In genomic region chr1:44537961-44538360, GRCh38 we compare ENCODE assay signal across 20 cellular contexts.
"Had no signal": no experiment of that assay in that cellular context is flagged by ENCODE, and none has a peak within 500 bp of the region (broad histone marks: within the 10 kb centered on the region; RNA-seq: fewer than 3 reads in every experiment).

No MANE protein-coding gene starts in this region.

- H3K9me3 ChIP-seq: esophagus squamous epithelium, ovary, psoas muscle, sigmoid colon, spleen, suprapubic skin, thyroid gland, vagina had no signal

- H3K4me1 ChIP-seq: esophagus squamous epithelium, psoas muscle, sigmoid colon, suprapubic skin, thyroid gland, vagina had no signal

- DNase-seq: effector memory CD4-positive, alpha-beta T cell; erythroblast; esophagus squamous epithelium; foreskin melanocyte; natural killer cell; occipital lobe; ovary; psoas muscle; right cardiac atrium; sigmoid colon; spleen; stimulated activated CD4-positive, alpha-beta T cell treated with anti-CD3 and anti-CD28 coated beads, Interleukin-4, amount 100 ng/mL, for 4 hours; stimulated activated naive CD8-positive, alpha-beta T cell treated with anti-CD3 and anti-CD28 coated beads, Interleukin-15, Interleukin-2, amounts not matched to agents 100 U/mL and 50 U/mL, for 24 hours; thyroid gland; trophoblast cell had no signal

- H3K4me3 ChIP-seq: esophagus squamous epithelium, lung, ovary, psoas muscle, sigmoid colon, spleen, suprapubic skin, thyroid gland, vagina had no signal

- H3K36me3 ChIP-seq: esophagus squamous epithelium, ovary, sigmoid colon, spleen, suprapubic skin, thyroid gland, vagina had no signal

- FAIRE-seq: colon, keratinocyte had no signal

- H3K27ac ChIP-seq: esophagus squamous epithelium, ovary, psoas muscle, sigmoid colon, spleen, suprapubic skin, thyroid gland, vagina had no signal

- H3K27me3 ChIP-seq: ovary, thyroid gland, vagina had no signal
